9 cellular contexts compared by ENCODE assay signal in genomic region chr5:147949711-147950573, GRCh38. TPM values are rescaled to one million over a fixed set of nuclear protein-coding genes. Genes with fewer than 3 reads are reported as not detected.
DNase-seq lines count a peak whose midpoint lies in the region; ATAC-seq, FAIRE-seq and TF ChIP-seq lines count a peak whose summit lies in the region.
"Had no signal": no experiment of that assay in that cellular context is flagged by ENCODE, and none has a peak within 500 bp of the region (broad histone marks: within the 10 kb centered on the region; RNA-seq: fewer than 3 reads in every experiment).

No MANE protein-coding gene starts in this region.

- TF ChIP-seq CTCF in choroid plexus epithelial cell (conservative IDR thresholded peaks at IDR 0.05; ENCODE audit: low read depth, low read length) = peak; percentile 66

- H3K14ac ChIP-seq in mesenchymal stem cell (ENCODE audit: low read length in 2 of 2) = no peak overlapping the region

- no peak overlapping the region for H3K23ac ChIP-seq in mesenchymal stem cell (ENCODE audit: low read length in 2 of 2)

- H4K91ac ChIP-seq in mesenchymal stem cell (ENCODE audit: low read length) = no peak overlapping the region

- no peaks in the 10 kb centered on the region for H3K9me3 ChIP-seq in mesenchymal stem cell (ENCODE audit: control insufficient read depth, low read length)

- H3K36me3 ChIP-seq in ACC112 (ENCODE audit: insufficient read depth, low read length) (no peaks in the 10 kb centered on the region), mesenchymal stem cell (ENCODE audit: control insufficient read depth in 1 of 2, insufficient read depth in 2 of 2, low read depth in 1 of 2, low read length in 2 of 2) (no peaks in the 10 kb centered on the region)

- H2AFZ ChIP-seq in ACC112 (ENCODE audit: low read length, unreplicated experiment) (peak overlapping the region; percentile 9), mesenchymal stem cell (ENCODE audit: low read depth, low read length) (no peak overlapping the region)

- H3K4me2 ChIP-seq in mesenchymal stem cell (ENCODE audit: low read length, poor library complexity, severe bottlenecking) = no peak overlapping the region

- H3K4me3 ChIP-seq in ACC112 (ENCODE audit: low read depth, low read length) (no peak overlapping the region), choroid plexus epithelial cell (ENCODE audit: low read depth, low read length) (no peak overlapping the region), mesenchymal stem cell (ENCODE audit: insufficient read depth in 1 of 2, low read depth in 1 of 2, low read length in 2 of 2) (no peak overlapping the region)

- H2AK5ac ChIP-seq in mesenchymal stem cell (ENCODE audit: low read length, severe bottlenecking) = no peak overlapping the region

- peak; percentile 70 for FAIRE-seq in GM18507 (lab: Jason Lieb, UNC)

- WGBS in mesenchymal stem cell = 77% methylated on average over 2 of the region's 2 CpGs

- H2BK120ac ChIP-seq in mesenchymal stem cell (ENCODE audit: low read depth, low read length) = no peak overlapping the region

- H3K27ac ChIP-seq in ACC112 (ENCODE audit: low read depth, low read length) (no peak overlapping the region), mesenchymal stem cell (ENCODE audit: low read length, poor library complexity, severe bottlenecking) (no peak overlapping the region)
- H3K27ac ChIP-seq: epithelial cell of prostate had no signal

- H3K79me2 ChIP-seq in ACC112 (ENCODE audit: control insufficient read depth, insufficient read depth, low read length, unreplicated experiment) = no peaks in the 10 kb centered on the region

- no peaks in the 10 kb centered on the region for H3K79me1 ChIP-seq in mesenchymal stem cell (replicated peaks; ENCODE audit: low read length, poor library complexity, severe bottlenecking)

- peak; percentile 3 for DNase-seq in GM18507 (ENCODE audit: extremely low spot score, insufficient read length, low read depth)
- DNase-seq in NCI-H69 (lab: John Stamatoyannopoulos, UW) = peak; percentile 82
- DNase-seq in choroid plexus epithelial cell (ENCODE audit: low read depth) = peak; percentile 68
- peak; percentile 65 for DNase-seq in mesenchymal stem cell
- DNase-seq in activated CD4-positive, CD25-positive, alpha-beta regulatory T cell treated with anti-CD3 and anti-CD28 coated beads, Interleukin-2, amount 50 U/mL, for 72 hours = no peak
- no peak for DNase-seq in GM19238 (ENCODE audit: insufficient read length, low spot score)

- peak; percentile 90 for ATAC-seq in HG03066 (IDR thresholded peaks at IDR 0.05; ENCODE audit: low read depth, unreplicated experiment)

- H4K8ac ChIP-seq in mesenchymal stem cell (ENCODE audit: low read length) = no peak overlapping the region

- H2BK5ac ChIP-seq in mesenchymal stem cell (ENCODE audit: low read depth, low read length, poor library complexity, severe bottlenecking) = peak overlapping the region; percentile 44

- no peak overlapping the region for H2BK15ac ChIP-seq in mesenchymal stem cell (ENCODE audit: low read depth, poor library complexity, severe bottlenecking)

- no peak overlapping the region for H2BK12ac ChIP-seq in mesenchymal stem cell (ENCODE audit: low read length in 2 of 2)

- no peak overlapping the region for H3K18ac ChIP-seq in mesenchymal stem cell (ENCODE audit: low read depth in 1 of 2, low read length in 2 of 2)

- no peak overlapping the region for H3K9ac ChIP-seq in mesenchymal stem cell (ENCODE audit: low read length)

- H3K4me1 ChIP-seq in ACC112 (ENCODE audit: control insufficient read depth, insufficient read depth, low read length, unreplicated experiment) (no peaks in the 10 kb centered on the region), mesenchymal stem cell (ENCODE audit: control insufficient read depth, insufficient read depth, low read depth, low read length) (no peaks in the 10 kb centered on the region)

- H3K27me3 ChIP-seq in ACC112 (ENCODE audit: insufficient read depth, low read length) (0 out of 2 replicates have a peak, but pooled peaks cover 3% of the 10 kb centered on the region), mesenchymal stem cell (ENCODE audit: control insufficient read depth in 1 of 2, insufficient read depth in 1 of 2, low read length in 2 of 2) (no peaks in the 10 kb centered on the region)

- H3K4ac ChIP-seq in mesenchymal stem cell (ENCODE audit: low read depth in 1 of 2, low read length in 2 of 2) = no peak overlapping the region

RNA-seq across cellular contexts. Expression of gene C5orf46, which starts 43.6 kb away (rescaled TPM):
- polyA plus RNA-seq in mesenchymal stem cell (2013, experiment 1 of 2) = not detected
- not detected for polyA plus RNA-seq in mesenchymal stem cell (2013, experiment 2 of 2)

Comparison
In these comparisons a context has a peak if more than half of its experiments do, and no peak if none do; other contexts are left out.
1. DNase-seq: peak in GM18507 (single experiment), NCI-H69 (single experiment), choroid plexus epithelial cell (single experiment) and mesenchymal stem cell (single experiment); none in activated CD4-positive, CD25-positive, alpha-beta regulatory T cell treated with anti-CD3 and anti-CD28 coated beads, Interleukin-2, amount 50 U/mL, for 72 hours (single experiment) and GM19238 (single experiment).